1 cellular context compared by ENCODE assay signal in genomic region chr2:131492418-131493198, GRCh38.
A peak's percentile ranks its signal among the peaks of the same experiment; 100 is the strongest.
TF ChIP-seq lines count a peak whose summit lies in the region.

No MANE protein-coding gene starts in this region.

TF ChIP-seq in HepG2, 621 proteins besides CTCF, POLR2A, EP300 and RAD21 (continued from another document):
- peak; percentile 96 for TF ChIP-seq ZHX2 (IDR thresholded peaks at IDR 0.05; ENCODE audit: low read depth)
- TF ChIP-seq ZHX2 (CRISPR knock-in tag; IDR thresholded peaks at IDR 0.05; ENCODE audit: borderline replicate concordance): no peak
- no peak for TF ChIP-seq MAFF (IDR thresholded peaks at IDR 0.05; ENCODE audit: low read depth, low read length)
- TF ChIP-seq ZZZ3 (CRISPR knock-in tag; IDR thresholded peaks at IDR 0.05; ENCODE audit: borderline replicate concordance): peak; percentile 86; the same call in 1 of the 2 replicates
- peak; percentile 46; the same call in 1 of the 2 replicates for TF ChIP-seq ZNF251 (CRISPR knock-in tag; IDR thresholded peaks at IDR 0.05)
- no peak for TF ChIP-seq TEAD2 (CRISPR knock-in tag; IDR thresholded peaks at IDR 0.05)
- TF ChIP-seq SNRNP70 (IDR thresholded peaks at IDR 0.05; ENCODE audit: low read depth, low read length): no peak
- no peak; the same call in none of the 2 replicates for TF ChIP-seq ZNF777 (CRISPR knock-in tag; IDR thresholded peaks at IDR 0.05)
- no peak for TF ChIP-seq ZNF550 (CRISPR knock-in tag; IDR thresholded peaks at IDR 0.05; ENCODE audit: borderline replicate concordance)
- no peak for TF ChIP-seq BHLHE40 (IDR thresholded peaks at IDR 0.05; ENCODE audit: low read length)
- no peak for TF ChIP-seq ZNF775 (CRISPR knock-in tag; IDR thresholded peaks at IDR 0.05; ENCODE audit: borderline replicate concordance)
- no peak for TF ChIP-seq ZNF678 (CRISPR knock-in tag; IDR thresholded peaks at IDR 0.05)
- no peak for TF ChIP-seq BRCA1 (CRISPR knock-in tag; IDR thresholded peaks at IDR 0.05)
- no peak for TF ChIP-seq ISX (CRISPR knock-in tag; conservative IDR thresholded peaks at IDR 0.05)
- TF ChIP-seq AGO1 (IDR thresholded peaks at IDR 0.05; ENCODE audit: low read depth, low read length, poor library complexity, severe bottlenecking): no peak
- TF ChIP-seq TAF15 (IDR thresholded peaks at IDR 0.05; ENCODE audit: low read depth, low read length, poor library complexity, severe bottlenecking): peak; percentile 30
- TF ChIP-seq ZNF407 (CRISPR knock-in tag; IDR thresholded peaks at IDR 0.05; ENCODE audit: not compliant biosample characterization): peak; percentile 29
- peak; percentile 52; the same call in 1 of the 2 replicates for TF ChIP-seq MED1 (CRISPR knock-in tag; IDR thresholded peaks at IDR 0.05)
- peak; percentile 76 for TF ChIP-seq ZFY (CRISPR knock-in tag; IDR thresholded peaks at IDR 0.05)
- peak; percentile 61; the same call in 1 of the 2 replicates for TF ChIP-seq IKZF5 (CRISPR knock-in tag; IDR thresholded peaks at IDR 0.05)
- TF ChIP-seq ZNF746 (CRISPR knock-in tag; IDR thresholded peaks at IDR 0.05): peak; percentile 19; the same call in 1 of the 2 replicates
- TF ChIP-seq ZSCAN9 (CRISPR knock-in tag; IDR thresholded peaks at IDR 0.05; ENCODE audit: borderline replicate concordance): peak; percentile 71
- peak; percentile 99 for TF ChIP-seq PATZ1 (CRISPR knock-in tag; IDR thresholded peaks at IDR 0.05)
- peak; percentile 72; the same call in 1 of the 2 replicates for TF ChIP-seq MXD1 (CRISPR knock-in tag; IDR thresholded peaks at IDR 0.05)
- TF ChIP-seq GMEB2 (CRISPR knock-in tag; IDR thresholded peaks at IDR 0.05; ENCODE audit: low read depth): no peak; the same call in 1 of the 2 replicates
- peak; percentile 81 for TF ChIP-seq UBTF (CRISPR knock-in tag; IDR thresholded peaks at IDR 0.05)
- TF ChIP-seq CENPT (CRISPR knock-in tag; IDR thresholded peaks at IDR 0.05; ENCODE audit: low read depth): no peak
- peak; percentile 88 for TF ChIP-seq ZEB1 (IDR thresholded peaks at IDR 0.05; ENCODE audit: insufficient replicate concordance, low read depth)
- TF ChIP-seq ATF1 (CRISPR knock-in tag; IDR thresholded peaks at IDR 0.05): peak; percentile 96
- TF ChIP-seq MYC (CRISPR knock-in tag; IDR thresholded peaks at IDR 0.05; ENCODE audit: borderline replicate concordance): peak; percentile 74
- TF ChIP-seq PRPF4 (IDR thresholded peaks at IDR 0.05; ENCODE audit: low read depth, low read length, poor library complexity, severe bottlenecking): no peak
- TF ChIP-seq E2F5 (CRISPR knock-in tag; conservative IDR thresholded peaks at IDR 0.05): peak; percentile 96
